In the genomic region with DNA sequence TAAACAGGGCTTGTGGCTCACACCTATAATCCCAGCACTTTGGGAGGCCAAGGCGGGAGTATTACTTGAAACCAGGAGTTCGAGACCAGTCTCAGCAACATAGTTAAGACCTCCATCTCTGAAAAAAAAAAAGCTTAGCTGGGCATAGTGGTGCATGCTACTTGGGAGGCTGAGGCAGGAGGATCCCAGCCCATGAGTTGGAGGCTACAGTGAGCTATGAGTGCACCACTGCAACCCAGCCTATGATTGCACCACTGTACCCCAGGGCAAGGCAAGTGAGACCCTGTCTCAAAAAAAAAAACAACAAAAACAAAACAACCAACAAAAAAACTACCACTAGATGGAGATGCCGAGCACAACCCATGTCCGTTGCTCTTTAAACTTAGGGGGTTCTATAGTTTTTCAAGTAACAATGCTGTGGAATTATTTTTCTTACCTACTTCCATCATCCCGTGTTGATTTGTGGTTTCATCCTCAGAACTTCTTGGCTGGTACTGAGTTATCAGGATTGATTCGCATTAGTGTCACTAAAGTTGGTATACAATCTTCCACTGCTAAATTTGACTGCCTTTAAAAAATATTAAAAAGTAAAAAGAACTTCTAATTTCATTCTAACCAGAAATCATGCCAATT, we compare ENCODE assay signal across 9 cellular contexts. TPM values are rescaled to one million over a fixed set of nuclear protein-coding genes. Genes with fewer than 3 reads are reported as not detected.
A peak's percentile ranks its signal among the peaks of the same experiment; 100 is the strongest.
DNase-seq lines count a peak whose midpoint lies in the region; ATAC-seq, FAIRE-seq and TF ChIP-seq lines count a peak whose summit lies in the region.
"Had no signal": no experiment of that assay in that cellular context is flagged by ENCODE, and none has a peak within 500 bp of the region (broad histone marks: within the 10 kb centered on the region; RNA-seq: fewer than 3 reads in every experiment).

No MANE protein-coding gene starts in this region.

- no peaks in the 10 kb centered on the region for H3K9me3 ChIP-seq in CD4-positive, CD25-positive, alpha-beta regulatory T cell (ENCODE audit: control insufficient read depth in 2 of 2, low read length in 2 of 2)
- H3K9me3 ChIP-seq in OCI-LY1 (ENCODE audit: low read length) (no peaks in the 10 kb centered on the region), pancreas (no peaks in the 10 kb centered on the region)

- H3K9me2 ChIP-seq in OCI-LY1 (ENCODE audit: low read depth, low read length), result no peaks in the 10 kb centered on the region

- TF ChIP-seq CTCF in GM12874 (IDR thresholded peaks at IDR 0.05; ENCODE audit: insufficient read depth, low read depth, low read length) (peak; percentile 66), OCI-LY1 (IDR thresholded peaks at IDR 0.05; ENCODE audit: low read length) (peak; percentile 90), pancreas (IDR thresholded peaks at IDR 0.05) (peak; percentile 6 to 46 (median 40))

- H3K27me3 Mint-ChIP-seq in CD4-positive, CD25-positive, alpha-beta regulatory T cell, result peaks cover 4% of the 10 kb centered on the region
- no peaks in the 10 kb centered on the region for H3K27me3 Mint-ChIP-seq in effector memory CD8-positive, alpha-beta T cell

- no peak overlapping the region for H3K27ac ChIP-seq in CD4-positive, CD25-positive, alpha-beta regulatory T cell (ENCODE audit: insufficient read depth, low read length, poor library complexity, severe bottlenecking)
- H3K27ac ChIP-seq in OCI-LY1 (ENCODE audit: low read depth, low read length, poor library complexity, severe bottlenecking) (peak overlapping the region; percentile 83), pancreas (peak overlapping the region in 2 of 4 donors; percentile 52 to 60)

- no peak for FAIRE-seq in pancreas (lab: Jason Lieb, UNC)

- H3K27ac Mint-ChIP-seq in CD4-positive, CD25-positive, alpha-beta regulatory T cell, result peak overlapping the region in 2 of 3 donors; percentile 15 to 26
- H3K27ac Mint-ChIP-seq in effector memory CD8-positive, alpha-beta T cell, result no peak overlapping the region

- no peaks in the 10 kb centered on the region for H3K79me2 ChIP-seq in OCI-LY1 (ENCODE audit: insufficient read depth, low read length)

- peak in 2 of 3 donors; percentile 53 to 70 for DNase-seq in CD4-positive, CD25-positive, alpha-beta regulatory T cell
- peak in 2 of 3 experiments; percentile 21 for DNase-seq in effector memory CD8-positive, alpha-beta T cell
- DNase-seq in pancreas (no peak), T1000 (lab: John Stamatoyannopoulos, UW) (no peak)

- no peak overlapping the region for H3K4me2 ChIP-seq in OCI-LY1 (ENCODE audit: low read length)

- peaks cover 10 to 36% (median 17%) of the 10 kb centered on the region in 4 donors for H3K4me1 Mint-ChIP-seq in CD4-positive, CD25-positive, alpha-beta regulatory T cell
- H3K4me1 Mint-ChIP-seq in effector memory CD8-positive, alpha-beta T cell (ENCODE audit: low read depth in 2 of 2), result peaks cover 27 to 33% of the 10 kb centered on the region in 2 donors

- intact Hi-C loops in pancreas (cut with DNase I), result no loop called here

- peak in 1 of 2 donors; percentile 36 for ATAC-seq in CD4-positive, CD25-positive, alpha-beta regulatory T cell (ENCODE audit: low read depth in 2 of 2)
- ATAC-seq in effector memory CD8-positive, alpha-beta T cell (replicated peaks), result no peak
- peak in 3 of 4 donors; percentile 54 to 59 (median 56) for ATAC-seq in pancreas
- no peak for ATAC-seq in GM18870 (IDR thresholded peaks at IDR 0.05; ENCODE audit: unreplicated experiment)
- no peak for ATAC-seq in GM18873 (IDR thresholded peaks at IDR 0.05; ENCODE audit: low FRiP score, unreplicated experiment)

- H3K4me3 Mint-ChIP-seq in CD4-positive, CD25-positive, alpha-beta regulatory T cell, result no peak overlapping the region
- peak overlapping the region in 1 of 2 donors; percentile 15 for H3K4me3 Mint-ChIP-seq in effector memory CD8-positive, alpha-beta T cell

- no peak overlapping the region for H2AFZ ChIP-seq in OCI-LY1 (ENCODE audit: low read length)

- no peaks in the 10 kb centered on the region for H3K27me3 ChIP-seq in CD4-positive, CD25-positive, alpha-beta regulatory T cell (ENCODE audit: control insufficient read depth, insufficient read depth, low read length)
- H3K27me3 ChIP-seq in OCI-LY1 (ENCODE audit: insufficient read depth, low read length), result no peaks in the 10 kb centered on the region
- H3K27me3 ChIP-seq in pancreas, result no peaks in the 10 kb centered on the region

- H3K4me3 ChIP-seq in CD4-positive, CD25-positive, alpha-beta regulatory T cell (ENCODE audit: low read depth, low read length), result peak overlapping the region; percentile 31
- H3K4me3 ChIP-seq in OCI-LY1 (ENCODE audit: low read depth, low read length, poor library complexity, severe bottlenecking) (no peak overlapping the region), pancreas (no peak overlapping the region)
- H3K4me3 ChIP-seq: skin epidermis had no signal

- H3K36me3 Mint-ChIP-seq in CD4-positive, CD25-positive, alpha-beta regulatory T cell, result no peaks in the 10 kb centered on the region
- H3K36me3 Mint-ChIP-seq in effector memory CD8-positive, alpha-beta T cell (ENCODE audit: insufficient read depth), result peaks cover 7% of the 10 kb centered on the region

- peaks cover 0 to 1% (median 0%) of the 10 kb centered on the region in 7 donors for H3K9me3 Mint-ChIP-seq in CD4-positive, CD25-positive, alpha-beta regulatory T cell
- no peaks in the 10 kb centered on the region for H3K9me3 Mint-ChIP-seq in effector memory CD8-positive, alpha-beta T cell

- 0 out of 2 replicates have a peak, but pooled peaks cover 10% of the 10 kb centered on the region for H3F3A ChIP-seq in OCI-LY1 (ENCODE audit: insufficient read depth, low read length)

- H3K9ac ChIP-seq in OCI-LY1 (ENCODE audit: low read length), result no peak overlapping the region

- H3K36me3 ChIP-seq in CD4-positive, CD25-positive, alpha-beta regulatory T cell (ENCODE audit: control insufficient read depth, insufficient read depth, low read length), result no peaks in the 10 kb centered on the region
- no peaks in the 10 kb centered on the region for H3K36me3 ChIP-seq in OCI-LY1 (ENCODE audit: insufficient read depth, low read length)
- H3K36me3 ChIP-seq in pancreas, result no peaks in the 10 kb centered on the region

- H4K20me1 ChIP-seq in OCI-LY1 (ENCODE audit: insufficient read depth, low read length), result no peaks in the 10 kb centered on the region

- H3K4me1 ChIP-seq in CD4-positive, CD25-positive, alpha-beta regulatory T cell (ENCODE audit: control insufficient read depth, insufficient read depth, low read length, poor library complexity, severe bottlenecking), result peaks cover 22% of the 10 kb centered on the region
- H3K4me1 ChIP-seq in OCI-LY1 (ENCODE audit: insufficient read depth, low read length, severe bottlenecking), result peaks cover 41% of the 10 kb centered on the region
- peaks cover 5 to 11% (median 7%) of the 10 kb centered on the region in 3 donors for H3K4me1 ChIP-seq in pancreas

- WGBS in pancreas, 2 donors, result 26% methylated on average over 6 of the region's 6 CpGs

RNA-seq across cellular contexts. Expression of a gene that starts 12.2 kb away (rescaled TPM):
- 40.3 TPM for total RNA-seq in CD4-positive, CD25-positive, alpha-beta regulatory T cell
- polyA plus RNA-seq in CD4-positive, CD25-positive, alpha-beta regulatory T cell, result 10 to 100 TPM; 22.5 to 35.2 (median 26.5) TPM
- 10 to 100 TPM; 48.1 to 76.3 (median 63.2) TPM for total RNA-seq in pancreas
- 10 to 100 TPM; 57.5 to 78.8 TPM for polyA plus RNA-seq in pancreas

RNA-seq across cellular contexts. Expression of a gene that starts 15.0 kb away (rescaled TPM):
- total RNA-seq in CD4-positive, CD25-positive, alpha-beta regulatory T cell, result not detected
- not detected for polyA plus RNA-seq in CD4-positive, CD25-positive, alpha-beta regulatory T cell
- total RNA-seq in pancreas, result 100 to 1,000 TPM; 125 to 408 (median 236) TPM
- polyA plus RNA-seq in pancreas, result 100 to 1,000 TPM; 184 to 246 TPM

RNA-seq across cellular contexts. Expression of a gene that starts 22.7 kb away (rescaled TPM):
- total RNA-seq in CD4-positive, CD25-positive, alpha-beta regulatory T cell, result 2.9 TPM
- polyA plus RNA-seq in CD4-positive, CD25-positive, alpha-beta regulatory T cell, result 1 to 10 TPM; 2.2 to 7.6 (median 4.1) TPM
- total RNA-seq in pancreas, result 1 to 10 TPM; 2.0 to 3.9 (median 2.8) TPM
- polyA plus RNA-seq in pancreas, result 1 to 10 TPM; 3.2 to 7.4 TPM

RNA-seq across cellular contexts. Expression of a gene that starts 33.0 kb away (rescaled TPM):
- total RNA-seq in CD4-positive, CD25-positive, alpha-beta regulatory T cell, result 17.2 TPM
- 1 to 10 TPM; 4.3 to 5.5 (median 4.8) TPM for polyA plus RNA-seq in CD4-positive, CD25-positive, alpha-beta regulatory T cell
- 10 to 100 TPM; 12.3 to 26.5 (median 17.7) TPM for total RNA-seq in pancreas
- 10 to 100 TPM in 1 of 2 donors, 1 to 10 TPM in 1; 9.0 to 10.9 TPM for polyA plus RNA-seq in pancreas

RNA-seq across cellular contexts. Expression of a gene that starts 33.2 kb away (rescaled TPM):
- total RNA-seq in CD4-positive, CD25-positive, alpha-beta regulatory T cell, result 10.7 TPM
- 10 to 100 TPM; 21.9 to 33.1 (median 25.6) TPM for polyA plus RNA-seq in CD4-positive, CD25-positive, alpha-beta regulatory T cell
- total RNA-seq in pancreas, result 10 to 100 TPM in 1 of 6 donors, 1 to 10 TPM in 5; 7.1 to 10.3 (median 8.8) TPM
- polyA plus RNA-seq in pancreas, result 10 to 100 TPM in 1 of 2 donors, 1 to 10 TPM in 1; 7.1 to 11.2 TPM

Comparison
In these comparisons a context has a peak if more than half of its experiments do, and no peak if none do; other contexts are left out.
1. ATAC-seq: peak in pancreas (3 of 4); none in effector memory CD8-positive, alpha-beta T cell (single experiment), GM18870 (single experiment) and GM18873 (single experiment).
2. DNase-seq: peak in CD4-positive, CD25-positive, alpha-beta regulatory T cell (2 of 3) and effector memory CD8-positive, alpha-beta T cell (2 of 3); none in pancreas (0 of 6) and T1000 (single experiment).
3. H3K27ac Mint-ChIP-seq: peak in CD4-positive, CD25-positive, alpha-beta regulatory T cell (2 of 3); none in effector memory CD8-positive, alpha-beta T cell (0 of 2).
4. CTCF ChIP-seq: peak in every context shown above with its lines; median percentile 90 in OCI-LY1; 66 in GM12874; 40 in pancreas.
5. RNA of a gene that starts 15.0 kb away (total RNA-seq): 125 to 408 TPM in pancreas; not detected in CD4-positive, CD25-positive, alpha-beta regulatory T cell (single experiment); every median in the first group is over 100 times any median in the second.